ENCODE assay signal across 1 cellular context in genomic region chr2:146873056-146873455, GRCh38.
TF ChIP-seq lines count a peak whose summit lies in the region.

No MANE protein-coding gene starts in this region.

TF ChIP-seq in HCT116, 20 proteins besides CTCF, POLR2A, EP300 and RAD21 (continued from another document):
- no peak for TF ChIP-seq CBX3 (IDR thresholded peaks at IDR 0.05; ENCODE audit: low read depth)
- no peak for TF ChIP-seq FOSL1 (IDR thresholded peaks at IDR 0.05; ENCODE audit: low read depth)
- TF ChIP-seq YY1 (IDR thresholded peaks at IDR 0.05; ENCODE audit: extremely low read depth, insufficient replicate concordance, low read depth, low read length), result no peak
- no peak for TF ChIP-seq POLR2AphosphoS5 (IDR thresholded peaks at IDR 0.05; ENCODE audit: low read depth, low read length)
- TF ChIP-seq MAX (IDR thresholded peaks at IDR 0.05), result no peak
- TF ChIP-seq ELF1 (IDR thresholded peaks at IDR 0.05; ENCODE audit: borderline replicate concordance, low read depth), result no peak
- no peak for TF ChIP-seq JUND (IDR thresholded peaks at IDR 0.05)
- no peak for TF ChIP-seq SP1 (IDR thresholded peaks at IDR 0.05; ENCODE audit: low read depth)
- TF ChIP-seq ZBTB33 (IDR thresholded peaks at IDR 0.05; ENCODE audit: extremely low read depth, insufficient replicate concordance, low read length), result no peak
- no peak for TF ChIP-seq SIN3A (IDR thresholded peaks at IDR 0.05; ENCODE audit: low read depth)
- TF ChIP-seq CEBPB (IDR thresholded peaks at IDR 0.05; ENCODE audit: low read depth), result no peak
- TF ChIP-seq ZFX (IDR thresholded peaks at IDR 0.05), result no peak
- TF ChIP-seq ATF3 (IDR thresholded peaks at IDR 0.05), result no peak
- TF ChIP-seq ZNF274 (IDR thresholded peaks at IDR 0.05; ENCODE audit: low read depth, low read length), result no peak
- TF ChIP-seq EGR1 (IDR thresholded peaks at IDR 0.05; ENCODE audit: low read depth), result no peak
- no peak for TF ChIP-seq SRF (IDR thresholded peaks at IDR 0.05; ENCODE audit: low read depth)
